ENCODE assay signal across 23 cellular contexts in genomic region chr5:160152901-160153300, GRCh38.
"Had no signal": no experiment of that assay in that cellular context is flagged by ENCODE, and none has a peak within 500 bp of the region (broad histone marks: within the 10 kb centered on the region; RNA-seq: fewer than 3 reads in every experiment).

No MANE protein-coding gene starts in this region.

- H3K4me2 ChIP-seq: hepatocyte had no signal

- H3K9ac ChIP-seq: parathyroid adenoma had no signal

- H3K27me3 Mint-ChIP-seq: stimulated activated naive B cell treated with anti-CD40 and anti-IgM and Interleukin-4, amounts not matched to agents 10 μg/mL and 1 μg/mL and 100 μg/mL, for 72 hours; stimulated activated naive CD8-positive, alpha-beta T cell treated with anti-CD3 and anti-CD28 coated beads, Interleukin-15, amount 100 ng/mL, for 72 hours had no signal

- ATAC-seq: left colon; psoas muscle; right lobe of liver; stimulated activated naive CD8-positive, alpha-beta T cell treated with anti-CD3 and anti-CD28 coated beads, Interleukin-15, amount 100 ng/mL, for 72 hours; upper lobe of right lung had no signal

- H3K36me3 ChIP-seq: right lobe of liver, tibial nerve, upper lobe of right lung, vagina had no signal

- H3K27me3 ChIP-seq: dorsolateral prefrontal cortex, hepatocyte, right lobe of liver, testis, tibial nerve, upper lobe of right lung, vagina had no signal

- H3K36me3 Mint-ChIP-seq: naive B cell; stimulated activated naive B cell treated with anti-CD40 and anti-IgM and Interleukin-4, amounts not matched to agents 10 μg/mL and 1 μg/mL and 100 μg/mL, for 72 hours had no signal

- H3K9me3 ChIP-seq: psoas muscle, right lobe of liver, testis, tibial nerve, upper lobe of right lung, vagina had no signal

- H3K4me3 Mint-ChIP-seq: naive B cell; nephron; stimulated activated naive B cell treated with anti-CD40 and anti-IgM and Interleukin-4, amounts not matched to agents 10 μg/mL and 1 μg/mL and 100 μg/mL, for 72 hours; stimulated activated naive CD8-positive, alpha-beta T cell treated with anti-CD3 and anti-CD28 coated beads, Interleukin-15, amount 100 ng/mL, for 72 hours had no signal

- H3K4me3 ChIP-seq: dorsolateral prefrontal cortex, hepatocyte, psoas muscle, right lobe of liver, testis, tibial nerve, upper lobe of right lung, vagina had no signal

- FAIRE-seq: kidney had no signal

- H3K27ac ChIP-seq: dorsolateral prefrontal cortex, hepatocyte, parathyroid adenoma, psoas muscle, right lobe of liver, testis, tibial nerve, upper lobe of right lung, vagina had no signal

- H3K4me1 Mint-ChIP-seq: naive B cell; nephron; stimulated activated naive CD8-positive, alpha-beta T cell treated with anti-CD3 and anti-CD28 coated beads, Interleukin-15, amount 100 ng/mL, for 72 hours had no signal

- H3K4me1 ChIP-seq: parathyroid adenoma, psoas muscle, right lobe of liver, testis, tibial nerve, upper lobe of right lung, vagina had no signal

- H2AFZ ChIP-seq: hepatocyte, parathyroid adenoma had no signal

- DNase-seq: dorsolateral prefrontal cortex; effector CD8-positive, alpha-beta T cell; foreskin melanocyte; head of caudate nucleus; kidney; left colon; mesendoderm; naive B cell; psoas muscle; retina; stimulated activated CD4-positive, alpha-beta T cell treated with anti-CD3 and anti-CD28 coated beads, Interleukin-15, amount 100 ng/mL, for 24 hours; stimulated activated CD4-positive, alpha-beta T cell treated with anti-CD3 and anti-CD28 coated beads, Interleukin-1b, Interleukin-23, amount 100 ng/mL, for 48 hours; stimulated activated CD4-positive, alpha-beta T cell treated with anti-CD3 and anti-CD28 coated beads, Interleukin-4, amount 100 ng/mL, for 24 hours; stimulated activated naive B cell treated with anti-CD40 and anti-IgM and Interleukin-4, amounts not matched to agents 10 μg/mL and 1 μg/mL and 100 μg/mL, for 72 hours; stimulated activated naive CD8-positive, alpha-beta T cell treated with anti-CD3 and anti-CD28 coated beads, Interleukin-15, amount 100 ng/mL, for 72 hours; testis; upper lobe of right lung had no signal

- H3K9me3 Mint-ChIP-seq: nephron; stimulated activated naive B cell treated with anti-CD40 and anti-IgM and Interleukin-4, amounts not matched to agents 10 μg/mL and 1 μg/mL and 100 μg/mL, for 72 hours; stimulated activated naive CD8-positive, alpha-beta T cell treated with anti-CD3 and anti-CD28 coated beads, Interleukin-15, amount 100 ng/mL, for 72 hours had no signal

- H3K27ac Mint-ChIP-seq: naive B cell; nephron; stimulated activated naive B cell treated with anti-CD40 and anti-IgM and Interleukin-4, amounts not matched to agents 10 μg/mL and 1 μg/mL and 100 μg/mL, for 72 hours had no signal
